ENCODE assay signal across 8 cellular contexts in the genomic region with DNA sequence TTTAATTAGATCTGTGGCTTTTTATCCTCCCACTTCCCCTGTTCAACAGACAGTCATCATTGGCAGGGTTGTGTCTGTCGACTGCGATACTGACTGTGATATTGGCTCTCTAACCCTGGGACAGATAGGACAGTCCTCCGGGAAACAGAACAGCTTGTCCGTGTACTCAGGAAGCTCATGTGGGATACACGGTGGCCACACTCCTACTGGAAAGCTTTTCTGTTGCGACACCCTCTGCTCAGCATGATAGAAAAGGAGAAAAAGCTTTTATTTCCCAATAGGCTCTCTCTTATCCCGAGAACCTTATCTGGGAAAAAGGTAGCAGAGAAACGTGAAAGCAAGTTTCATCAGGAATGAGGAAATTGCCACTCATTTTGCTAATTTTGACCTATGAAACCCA.
DNase-seq lines count a peak whose midpoint lies in the region; ATAC-seq, FAIRE-seq and TF ChIP-seq lines count a peak whose summit lies in the region.

No MANE protein-coding gene starts in this region.

- H3K27me3 ChIP-seq in GM23248 (replicated peaks; ENCODE audit: insufficient read depth) (no peaks in the 10 kb centered on the region), astrocyte (ENCODE audit: insufficient read depth, low read length) (no peaks in the 10 kb centered on the region), heart right ventricle (peaks cover 0 to 35% (median 24%) of the 10 kb centered on the region in 7 donors), gastrocnemius medialis (no peaks in the 10 kb centered on the region)

- 0 out of 2 replicates have a peak overlapping the region, but pooled peaks have one; percentile 6 for H2AFZ ChIP-seq in GM23248
- H2AFZ ChIP-seq in astrocyte (ENCODE audit: low read depth, low read length): peak overlapping the region; percentile 8

- H3K9ac ChIP-seq in GM23248 (peak overlapping the region; percentile 57), astrocyte (ENCODE audit: low read length) (peak overlapping the region; percentile 24)

- peak overlapping the region; percentile 25 for H3K4me2 ChIP-seq in GM23248 (ENCODE audit: unreplicated experiment)
- H3K4me2 ChIP-seq in astrocyte (ENCODE audit: low read length): peak overlapping the region; percentile 24

- WGBS in GM23248 (ENCODE audit: low coverage in 1 of 2, low lambda C conversion rate in 2 of 2, missing lambda C conversion rate in 2 of 2), 2 experiments: 28 to 33% methylated on average over 8 of the region's 8 CpGs
- 34 to 40% methylated on average over 8 of the region's 8 CpGs for WGBS in heart right ventricle, 2 donors

- H3K9me2 ChIP-seq in GM23248 (ENCODE audit: insufficient read depth): no peaks in the 10 kb centered on the region

- ATAC-seq in heart right ventricle (peak in 7 of 8 donors; percentile 42 to 95 (median 80)), gastrocnemius medialis (peak; percentile 80 to 89), HG02938 (IDR thresholded peaks at IDR 0.05; ENCODE audit: unreplicated experiment) (no peak), HG02798 (IDR thresholded peaks at IDR 0.05; ENCODE audit: poor library complexity, unreplicated experiment) (no peak)

- DNase-seq in GM23248 (peak; percentile 77), astrocyte (ENCODE audit: low read depth) (peak; percentile 20), heart right ventricle (no peak), gastrocnemius medialis (peak; percentile 24 to 59), NCI-H510A (lab: John Stamatoyannopoulos, UW) (no peak), HUDEP-2 (lab: John Stamatoyannopoulos, UW; ENCODE audit: unreplicated experiment in 76 of 76) (no peak)

- H3K9me3 ChIP-seq in GM23248 (ENCODE audit: low read depth): no peaks in the 10 kb centered on the region
- H3K9me3 ChIP-seq in astrocyte (ENCODE audit: insufficient read depth, low read depth, low read length): no peaks in the 10 kb centered on the region
- no peaks in the 10 kb centered on the region for H3K9me3 ChIP-seq in heart right ventricle
- H3K9me3 ChIP-seq in gastrocnemius medialis: no peaks in the 10 kb centered on the region

- no peak for TF ChIP-seq CTCF in astrocyte (IDR thresholded peaks at IDR 0.05; ENCODE audit: insufficient read depth, low read depth, low read length)
- TF ChIP-seq CTCF in heart right ventricle (IDR thresholded peaks at IDR 0.05): no peak
- no peak for TF ChIP-seq CTCF in gastrocnemius medialis (IDR thresholded peaks at IDR 0.05 in 4 of 5, conservative IDR thresholded peaks at IDR 0.05 in 1 of 5)

- no peak overlapping the region for H3K27ac Mint-ChIP-seq in astrocyte (ENCODE audit: unreplicated experiment)

- no peaks in the 10 kb centered on the region for H3K9me3 Mint-ChIP-seq in astrocyte (ENCODE audit: unreplicated experiment)

- H3K79me2 ChIP-seq in GM23248 (ENCODE audit: insufficient read depth) (peaks cover 89% of the 10 kb centered on the region), astrocyte (ENCODE audit: insufficient read depth, low read length) (peaks cover 13% of the 10 kb centered on the region)

- no peaks in the 10 kb centered on the region for H3K36me3 Mint-ChIP-seq in astrocyte (ENCODE audit: low read depth, unreplicated experiment)

- intact Hi-C loops in heart right ventricle (cut with DNase I) (no loop called here), gastrocnemius medialis (cut with DNase I; ENCODE audit: low total_unique reads) (no loop called here)

- H3K27ac ChIP-seq in GM23248: peak overlapping the region; percentile 93
- peak overlapping the region; percentile 2 for H3K27ac ChIP-seq in astrocyte (ENCODE audit: low read depth, low read length)
- peak overlapping the region in 7 of 10 donors; percentile 9 to 62 (median 35) for H3K27ac ChIP-seq in heart right ventricle
- peak overlapping the region; percentile 18 to 58 (median 52) for H3K27ac ChIP-seq in gastrocnemius medialis

- H4K20me1 ChIP-seq in GM23248 (ENCODE audit: insufficient read depth): no peaks in the 10 kb centered on the region
- H4K20me1 ChIP-seq in astrocyte (ENCODE audit: insufficient read depth, low read length): no peaks in the 10 kb centered on the region

- TF ChIP-seq POLR2A in gastrocnemius medialis (IDR thresholded peaks at IDR 0.05): no peak

- no peak for FAIRE-seq in astrocyte (lab: Jason Lieb, UNC)

- in situ Hi-C loops in GM23248 (cut with MboI) (no loop called here), gastrocnemius medialis (cut with MboI; ENCODE audit: low sequenced_read_pairs in 4 of 4) (no loop called here)

- peaks cover 81% of the 10 kb centered on the region for H3F3A ChIP-seq in GM23248 (ENCODE audit: insufficient read depth)

- H3K4me3 Mint-ChIP-seq in astrocyte (ENCODE audit: unreplicated experiment): no peak overlapping the region

- H3K36me3 ChIP-seq in GM23248 (ENCODE audit: low read depth): peaks cover 29% of the 10 kb centered on the region
- no peaks in the 10 kb centered on the region for H3K36me3 ChIP-seq in astrocyte (ENCODE audit: insufficient read depth, low read length)
- no peaks in the 10 kb centered on the region for H3K36me3 ChIP-seq in heart right ventricle
- H3K36me3 ChIP-seq in gastrocnemius medialis: no peaks in the 10 kb centered on the region

- 0 out of 2 replicates have a peak overlapping the region, but pooled peaks have one; percentile 6 for H3K4me3 ChIP-seq in GM23248
- no peak overlapping the region for H3K4me3 ChIP-seq in astrocyte (ENCODE audit: insufficient read depth, low read depth, low read length)
- no peak overlapping the region for H3K4me3 ChIP-seq in heart right ventricle
- H3K4me3 ChIP-seq in gastrocnemius medialis: no peak overlapping the region

- H3K4me1 Mint-ChIP-seq in astrocyte (ENCODE audit: low read depth, unreplicated experiment): peaks cover 12% of the 10 kb centered on the region

- H3K27me3 Mint-ChIP-seq in astrocyte (ENCODE audit: low read depth, unreplicated experiment): no peaks in the 10 kb centered on the region

- H3K4me1 ChIP-seq in GM23248 (ENCODE audit: insufficient read depth): peaks cover 43% of the 10 kb centered on the region
- H3K4me1 ChIP-seq in astrocyte (ENCODE audit: insufficient read depth, low read length): peaks cover 9% of the 10 kb centered on the region
- peaks cover 0 to 17% (median 0%) of the 10 kb centered on the region in 9 donors for H3K4me1 ChIP-seq in heart right ventricle
- H3K4me1 ChIP-seq in gastrocnemius medialis: peaks cover 0 to 5% of the 10 kb centered on the region in 2 donors

Comparison
In these comparisons a context has a peak if more than half of its experiments do, and no peak if none do; other contexts are left out.
1. DNase-seq: peak in GM23248 (single experiment), astrocyte (single experiment) and gastrocnemius medialis (2 of 2); none in heart right ventricle (0 of 2), NCI-H510A (single experiment) and HUDEP-2 (0 of 76).
2. H3K27ac ChIP-seq: peak in every context shown above with its lines; median percentile 93 in GM23248; 52 in gastrocnemius medialis; 35 in heart right ventricle; 2 in astrocyte.
3. ATAC-seq: peak in heart right ventricle (7 of 8) and gastrocnemius medialis (2 of 2); none in HG02938 (single experiment) and HG02798 (single experiment).